12 cellular contexts compared by ENCODE assay signal in genomic region chr15:45048784-45049631, GRCh38. TPM values are rescaled to one million over a fixed set of nuclear protein-coding genes. Genes with fewer than 3 reads are reported as not detected.
A peak's percentile ranks its signal among the peaks of the same experiment; 100 is the strongest.
DNase-seq lines count a peak whose midpoint lies in the region; ATAC-seq and TF ChIP-seq lines count a peak whose summit lies in the region.
"Had no signal": no experiment of that assay in that cellular context is flagged by ENCODE, and none has a peak within 500 bp of the region (broad histone marks: within the 10 kb centered on the region; RNA-seq: fewer than 3 reads in every experiment).

No MANE protein-coding gene starts in this region.

- H3K36me3 ChIP-seq in ascending aorta (no peaks in the 10 kb centered on the region), mucosa of descending colon (ENCODE audit: low read depth) (no peaks in the 10 kb centered on the region)

- H3K36me3 Mint-ChIP-seq in activated T-helper 2 cell treated with anti-CD3 and anti-CD28 coated beads, Interferon-gamma antibody, Interleukin-2, Interleukin-4, amounts not matched to agents 10 μg/mL and 5 μg/mL and 100 μg/mL, durations not matched to agents 14 hours and 24 hours and 36 hours (ENCODE audit: low read depth), result peaks cover 55% of the 10 kb centered on the region
- H3K36me3 Mint-ChIP-seq in endothelial cell (ENCODE audit: low read depth, unreplicated experiment), result peaks cover 39% of the 10 kb centered on the region

- TF ChIP-seq CTCF in GM12865 (IDR thresholded peaks at IDR 0.05; ENCODE audit: insufficient read depth, low read depth, low read length, missing control alignments), result no peak
- TF ChIP-seq CTCF in ascending aorta (IDR thresholded peaks at IDR 0.05), result no peak
- TF ChIP-seq CTCF in mucosa of descending colon (IDR thresholded peaks at IDR 0.05), result no peak
- TF ChIP-seq CTCF in endothelial cell (IDR thresholded peaks at IDR 0.05; ENCODE audit: unreplicated experiment), result no peak
- no peak for TF ChIP-seq CTCF in lower leg skin (IDR thresholded peaks at IDR 0.05)

- H3K27me3 Mint-ChIP-seq in activated T-helper 2 cell treated with anti-CD3 and anti-CD28 coated beads, Interferon-gamma antibody, Interleukin-2, Interleukin-4, amounts not matched to agents 10 μg/mL and 5 μg/mL and 100 μg/mL, durations not matched to agents 14 hours and 24 hours and 36 hours (ENCODE audit: low read depth), result no peaks in the 10 kb centered on the region
- H3K27me3 Mint-ChIP-seq in endothelial cell (ENCODE audit: unreplicated experiment), result no peaks in the 10 kb centered on the region
- H3K27me3 Mint-ChIP-seq: naive thymus-derived CD8-positive, alpha-beta T cell had no signal

- H3K4me1 ChIP-seq in ascending aorta (peaks cover 0 to 4% of the 10 kb centered on the region in 2 donors), mucosa of descending colon (ENCODE audit: low read depth) (no peaks in the 10 kb centered on the region)
- H3K4me1 ChIP-seq: esophagus muscularis mucosa had no signal

- H3K9me3 ChIP-seq in ascending aorta (no peaks in the 10 kb centered on the region), mucosa of descending colon (no peaks in the 10 kb centered on the region)
- H3K9me3 ChIP-seq: esophagus muscularis mucosa had no signal

- 80% methylated on average over 7 of the region's 7 CpGs for WGBS in lower leg skin, 2 donors

- no peak overlapping the region for H3K27ac Mint-ChIP-seq in activated T-helper 2 cell treated with anti-CD3 and anti-CD28 coated beads, Interferon-gamma antibody, Interleukin-2, Interleukin-4, amounts not matched to agents 10 μg/mL and 5 μg/mL and 100 μg/mL, durations not matched to agents 14 hours and 24 hours and 36 hours
- no peak overlapping the region for H3K27ac Mint-ChIP-seq in endothelial cell (ENCODE audit: unreplicated experiment)
- H3K27ac Mint-ChIP-seq: T-helper 1 cell treated with Interleukin-12 subunit alpha and Interleukin-12 subunit beta and Interleukin-4 antibody, amounts not matched to agents 30 μg/mL and 1 μg/mL, for 36 hours had no signal

- TF ChIP-seq POLR2A in lower leg skin (IDR thresholded peaks at IDR 0.05), result no peak

- no peaks in the 10 kb centered on the region for H3K27me3 ChIP-seq in ascending aorta
- H3K27me3 ChIP-seq: esophagus muscularis mucosa had no signal

- DNase-seq in GM12865 (ENCODE audit: low read depth), result peak; percentile 59
- no peak for DNase-seq in ascending aorta (ENCODE audit: low spot score in 2 of 2)
- no peak for DNase-seq in mucosa of descending colon
- DNase-seq in activated T-helper 2 cell treated with anti-CD3 and anti-CD28 coated beads, Interferon-gamma antibody, Interleukin-2, Interleukin-4, amounts not matched to agents 10 μg/mL and 5 μg/mL and 100 μg/mL, durations not matched to agents 14 hours and 24 hours and 36 hours (ENCODE audit: low spot score), result no peak
- no peak for DNase-seq in endothelial cell (ENCODE audit: low spot score)
- no peak for DNase-seq in lower leg skin (ENCODE audit: low spot score in 2 of 2)
- DNase-seq: EL had no signal

- ATAC-seq in HG03439 (IDR thresholded peaks at IDR 0.05; ENCODE audit: unreplicated experiment) (peak; percentile 57), mucosa of descending colon (peak; percentile 84), GM19328 (IDR thresholded peaks at IDR 0.05; ENCODE audit: unreplicated experiment) (no peak)

- H3K4me3 Mint-ChIP-seq in activated T-helper 2 cell treated with anti-CD3 and anti-CD28 coated beads, Interferon-gamma antibody, Interleukin-2, Interleukin-4, amounts not matched to agents 10 μg/mL and 5 μg/mL and 100 μg/mL, durations not matched to agents 14 hours and 24 hours and 36 hours (ENCODE audit: low read depth), result no peak overlapping the region
- no peak overlapping the region for H3K4me3 Mint-ChIP-seq in endothelial cell (ENCODE audit: unreplicated experiment)
- H3K4me3 Mint-ChIP-seq: T-helper 1 cell treated with Interleukin-12 subunit alpha and Interleukin-12 subunit beta and Interleukin-4 antibody, amounts not matched to agents 30 μg/mL and 1 μg/mL, for 36 hours had no signal

- H3K4me3 ChIP-seq in GM12865 (ENCODE audit: low read depth, low read length) (no peak overlapping the region), ascending aorta (no peak overlapping the region), mucosa of descending colon (no peak overlapping the region), lower leg skin (ENCODE audit: low read depth, poor library complexity, severe bottlenecking) (no peak overlapping the region)
- H3K4me3 ChIP-seq: esophagus muscularis mucosa had no signal

- H3K9me3 Mint-ChIP-seq in activated T-helper 2 cell treated with anti-CD3 and anti-CD28 coated beads, Interferon-gamma antibody, Interleukin-2, Interleukin-4, amounts not matched to agents 10 μg/mL and 5 μg/mL and 100 μg/mL, durations not matched to agents 14 hours and 24 hours and 36 hours, result peaks cover 38% of the 10 kb centered on the region
- no peaks in the 10 kb centered on the region for H3K9me3 Mint-ChIP-seq in endothelial cell (ENCODE audit: unreplicated experiment)

- H3K4me1 Mint-ChIP-seq in activated T-helper 2 cell treated with anti-CD3 and anti-CD28 coated beads, Interferon-gamma antibody, Interleukin-2, Interleukin-4, amounts not matched to agents 10 μg/mL and 5 μg/mL and 100 μg/mL, durations not matched to agents 14 hours and 24 hours and 36 hours (ENCODE audit: low read depth), result peaks cover 5% of the 10 kb centered on the region
- no peaks in the 10 kb centered on the region for H3K4me1 Mint-ChIP-seq in endothelial cell (ENCODE audit: unreplicated experiment)

- H3K27ac ChIP-seq in ascending aorta, result peak overlapping the region; percentile 51 to 52
- H3K27ac ChIP-seq: esophagus muscularis mucosa had no signal

- intact Hi-C loops in ascending aorta (cut with DNase I), result no loop called here
- intact Hi-C loops in mucosa of descending colon (cut with DNase I, micrococcal nuclease), result no loop called here
- intact Hi-C loops in activated T-helper 2 cell treated with anti-CD3 and anti-CD28 coated beads, Interferon-gamma antibody, Interleukin-2, Interleukin-4, amounts not matched to agents 10 μg/mL and 5 μg/mL and 100 μg/mL, durations not matched to agents 14 hours and 24 hours and 36 hours (cut with micrococcal nuclease), result no loop called here
- intact Hi-C loops in lower leg skin (cut with DNase I; ENCODE audit: low total_unique reads), result no loop called here

RNA-seq across cellular contexts. Expression of gene SORD, which starts 26.0 kb away (rescaled TPM):
- total RNA-seq in ascending aorta (6.5 TPM), mucosa of descending colon (10 to 100 TPM; 11.7 to 31.1 (median 15.8) TPM), endothelial cell (ENCODE audit: unreplicated experiment) (16.9 TPM), lower leg skin (10 to 100 TPM; 54.3 to 87.9 (median 83.9) TPM)
- total RNA-seq in activated T-helper 2 cell treated with anti-CD3 and anti-CD28 coated beads, Interferon-gamma antibody, Interleukin-2, Interleukin-4, amounts not matched to agents 10 μg/mL and 5 μg/mL and 100 μg/mL, durations not matched to agents 14 hours and 24 hours and 36 hours, result 22.8 and 24.9 TPM in 2 replicates
